In genomic region chr1:184622136-184622823, GRCh38 we compare ENCODE assay signal across 9 cellular contexts.
A peak's percentile ranks its signal among the peaks of the same experiment; 100 is the strongest.
DNase-seq lines count a peak whose midpoint lies in the region; ATAC-seq, FAIRE-seq and TF ChIP-seq lines count a peak whose summit lies in the region.
"Had no signal": no experiment of that assay in that cellular context is flagged by ENCODE, and none has a peak within 500 bp of the region (broad histone marks: within the 10 kb centered on the region; RNA-seq: fewer than 3 reads in every experiment).

No MANE protein-coding gene starts in this region.

- DNase-seq in NCI-H345 (lab: John Stamatoyannopoulos, UW) (peak; percentile 2), NCI-H345 treated with DMSO at 0.1 percent for 48 hours (lab: John Stamatoyannopoulos, UW; ENCODE audit: unreplicated experiment) (no peak), bronchial epithelial cell (ENCODE audit: low read depth) (no peak), lower lobe of right lung (no peak), vagina (ENCODE audit: extremely low spot score in 2 of 2) (peak in 1 of 2 donors; percentile 99), HPDE6-E6E7 (ENCODE audit: extremely low spot score) (no peak)
- no peak for DNase-seq in stimulated activated CD4-positive, alpha-beta T cell treated with anti-CD3 and anti-CD28 coated beads, Interleukin-12 subunit alpha, Interleukin-12 subunit beta, amount 100 ng/mL, for 4 hours
- DNase-seq: NCI-H524 treated with DMSO at 0.1 percent for 48 hours had no signal

- H3K9me3 ChIP-seq in lower lobe of right lung (no peaks in the 10 kb centered on the region), vagina (no peaks in the 10 kb centered on the region)

- no peak overlapping the region for H3K4me3 ChIP-seq in bronchial epithelial cell (ENCODE audit: low read depth, low read length)
- H3K4me3 ChIP-seq in lower lobe of right lung, result no peak overlapping the region
- H3K4me3 ChIP-seq in vagina, result no peak overlapping the region

- TF ChIP-seq CTCF in bronchial epithelial cell (IDR thresholded peaks at IDR 0.05; ENCODE audit: insufficient read depth, low read length, severe bottlenecking) (no peak), lower lobe of right lung (IDR thresholded peaks at IDR 0.05) (no peak), vagina (IDR thresholded peaks at IDR 0.05) (no peak)

- peak; percentile 82 to 90 for ATAC-seq in lower lobe of right lung
- ATAC-seq in GM21619 (IDR thresholded peaks at IDR 0.05; ENCODE audit: unreplicated experiment), result no peak

- peak; percentile 28 for FAIRE-seq in bronchial epithelial cell (lab: Jason Lieb, UNC)

- peaks cover 29% of the 10 kb centered on the region for H3K4me1 ChIP-seq in lower lobe of right lung
- peaks cover 71% of the 10 kb centered on the region for H3K4me1 ChIP-seq in vagina

- peak overlapping the region; percentile 50 for H3K27ac ChIP-seq in lower lobe of right lung
- peak overlapping the region; percentile 88 for H3K27ac ChIP-seq in vagina

- no peaks in the 10 kb centered on the region for H3K36me3 ChIP-seq in bronchial epithelial cell (ENCODE audit: control insufficient read depth, insufficient read depth, low read length)
- H3K36me3 ChIP-seq in lower lobe of right lung, result no peaks in the 10 kb centered on the region
- H3K36me3 ChIP-seq in vagina, result peaks cover 0 to 7% of the 10 kb centered on the region in 2 donors

- intact Hi-C loops in lower lobe of right lung (cut with DNase I) (no loop called here), vagina (cut with DNase I) (no loop called here)

- TF ChIP-seq POLR2A in vagina (IDR thresholded peaks at IDR 0.05), result no peak

- H3K27me3 ChIP-seq in bronchial epithelial cell (ENCODE audit: control insufficient read depth, insufficient read depth, low read length), result no peaks in the 10 kb centered on the region
- no peaks in the 10 kb centered on the region for H3K27me3 ChIP-seq in lower lobe of right lung (ENCODE audit: low read depth)
- no peaks in the 10 kb centered on the region for H3K27me3 ChIP-seq in vagina
